In genomic region chr2:3873899-3874298, GRCh38 we compare ENCODE assay signal across 3 cellular contexts.
TF ChIP-seq lines count a peak whose summit lies in the region.

No MANE protein-coding gene starts in this region.

TF ChIP-seq in A549, 52 proteins besides CTCF, POLR2A, EP300 and RAD21 (continued from another document):
- peak; percentile 54 for TF ChIP-seq MAFK (IDR thresholded peaks at IDR 0.05; ENCODE audit: partially characterized antibody)

TF ChIP-seq in IMR-90, 13 proteins besides CTCF, POLR2A, EP300 and RAD21:
- no peak for TF ChIP-seq FOS (IDR thresholded peaks at IDR 0.05; ENCODE audit: low read depth, low read length)
- peak; percentile 44; the same call in 1 of the 2 replicates for TF ChIP-seq MAFK (IDR thresholded peaks at IDR 0.05; ENCODE audit: low read depth, low read length)
TF ChIP-seq in IMR-90: peak in this region for 1.

TF ChIP-seq in K562, 482 proteins besides CTCF, POLR2A, EP300 and RAD21:
- TF ChIP-seq MAFF (IDR thresholded peaks at IDR 0.05; ENCODE audit: low read length) (peak; percentile 11; the same call in 1 of the 2 replicates), C11orf30 (IDR thresholded peaks at IDR 0.05; ENCODE audit: low read depth) (peak; percentile 27; the same call in 1 of the 2 replicates), CEBPB (tag; IDR thresholded peaks at IDR 0.05) (no peak), ZNF316 (IDR thresholded peaks at IDR 0.05) (peak; percentile 66)
TF ChIP-seq in K562: peak in this region for 3.
